ENCODE assay signal across 29 cellular contexts in the genomic region with DNA sequence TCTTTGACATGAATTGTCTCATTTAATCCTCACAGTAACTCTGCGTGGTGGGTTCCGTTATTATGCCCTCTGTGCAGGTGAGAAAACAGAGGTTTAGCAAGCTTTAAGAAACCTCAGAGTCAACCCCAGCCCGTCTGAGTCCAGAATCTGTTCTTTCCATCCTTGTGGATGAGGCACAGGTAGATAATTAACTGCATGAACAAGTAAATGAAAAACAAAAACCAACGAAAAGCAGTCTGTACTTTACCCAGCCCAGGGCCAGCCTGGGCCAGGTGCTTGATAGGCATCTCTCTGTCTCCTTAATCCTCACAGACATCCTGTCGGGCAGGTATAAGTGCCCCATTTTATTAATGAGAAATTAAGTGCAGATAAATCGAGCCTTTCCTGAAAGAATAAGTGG. TPM values are rescaled to one million over a fixed set of nuclear protein-coding genes. Genes with fewer than 3 reads are reported as not detected.
"Had no signal": no experiment of that assay in that cellular context is flagged by ENCODE, and none has a peak within 500 bp of the region (broad histone marks: within the 10 kb centered on the region; RNA-seq: fewer than 3 reads in every experiment).

No MANE protein-coding gene starts in this region.

- ATAC-seq: activated CD4-positive, CD25-positive, alpha-beta regulatory T cell treated with anti-CD3 and anti-CD28 coated beads, Interleukin-2, amount 50 U/mL, for 24 hours; activated CD8-positive, alpha-beta memory T cell treated with anti-CD3 and anti-CD28 coated beads, Interleukin-2, amount 10 ng/mL, durations not matched to agents 7 days and 5 days; activated CD8-positive, alpha-beta T cell treated with anti-CD3 and anti-CD28 coated beads for 36 hours; activated naive CD8-positive, alpha-beta T cell treated with anti-CD3 and anti-CD28 coated beads, Interleukin-2, amount 50 U/mL, for 24 hours; body of pancreas; naive thymus-derived CD4-positive, alpha-beta T cell; SK-N-SH treated with all-trans-retinoic acid at 6 μM for 48 hours; stimulated activated naive B cell treated with anti-CD40 and anti-IgM and Interleukin-4, amounts not matched to agents 10 μg/mL and 1 μg/mL and 100 μg/mL, for 72 hours had no signal

- H3K9me3 Mint-ChIP-seq: activated CD4-positive, alpha-beta T cell treated with anti-CD3 and anti-CD28 coated beads, Interleukin-2, amount 10 ng/mL, durations not matched to agents 24 days and 14 days; activated CD8-positive, alpha-beta T cell treated with anti-CD3 and anti-CD28 coated beads for 36 hours; activated naive CD8-positive, alpha-beta T cell treated with anti-CD3 and anti-CD28 coated beads, Interleukin-2, amount 50 U/mL, for 24 hours; dendritic cell treated with granulocyte-macrophage colony-stimulating factor and Interleukin-4, amounts not matched to agents 40 ng/mL and 50 ng/mL, for 4 days; naive thymus-derived CD4-positive, alpha-beta T cell; stimulated activated naive B cell treated with anti-CD40 and anti-IgM and Interleukin-4, amounts not matched to agents 10 μg/mL and 1 μg/mL and 100 μg/mL, for 72 hours; type B pancreatic cell had no signal

- H3K4me3 Mint-ChIP-seq: activated CD4-positive, alpha-beta T cell treated with anti-CD3 and anti-CD28 coated beads, Interleukin-2, amount 10 ng/mL, durations not matched to agents 24 days and 14 days; activated CD8-positive, alpha-beta memory T cell treated with anti-CD3 and anti-CD28 coated beads, Interleukin-2, amount 10 ng/mL, durations not matched to agents 7 days and 5 days; activated CD8-positive, alpha-beta T cell treated with anti-CD3 and anti-CD28 coated beads for 36 hours; activated naive CD8-positive, alpha-beta T cell treated with anti-CD3 and anti-CD28 coated beads, Interleukin-2, amount 50 U/mL, for 24 hours; dendritic cell treated with granulocyte-macrophage colony-stimulating factor and Interleukin-4, amounts not matched to agents 40 ng/mL and 50 ng/mL, for 4 days; naive thymus-derived CD4-positive, alpha-beta T cell; stimulated activated naive B cell treated with anti-CD40 and anti-IgM and Interleukin-4, amounts not matched to agents 10 μg/mL and 1 μg/mL and 100 μg/mL, for 72 hours; type B pancreatic cell had no signal

- FAIRE-seq: frontal cortex, keratinocyte had no signal

- H3K36me3 Mint-ChIP-seq: activated CD8-positive, alpha-beta memory T cell treated with anti-CD3 and anti-CD28 coated beads, Interleukin-2, amount 10 ng/mL, durations not matched to agents 7 days and 5 days; naive thymus-derived CD4-positive, alpha-beta T cell; stimulated activated naive B cell treated with anti-CD40 and anti-IgM and Interleukin-4, amounts not matched to agents 10 μg/mL and 1 μg/mL and 100 μg/mL, for 72 hours; type B pancreatic cell had no signal

- H3K4me1 ChIP-seq: body of pancreas, left lung, prostate gland, right atrium auricular region had no signal

- H3K27ac Mint-ChIP-seq: activated CD4-positive, alpha-beta T cell treated with anti-CD3 and anti-CD28 coated beads, Interleukin-2, amount 10 ng/mL, durations not matched to agents 24 days and 14 days; activated CD8-positive, alpha-beta memory T cell treated with anti-CD3 and anti-CD28 coated beads, Interleukin-2, amount 10 ng/mL, durations not matched to agents 7 days and 5 days; activated CD8-positive, alpha-beta T cell treated with anti-CD3 and anti-CD28 coated beads for 36 hours; activated naive CD8-positive, alpha-beta T cell treated with anti-CD3 and anti-CD28 coated beads, Interleukin-2, amount 50 U/mL, for 24 hours; dendritic cell treated with granulocyte-macrophage colony-stimulating factor and Interleukin-4, amounts not matched to agents 40 ng/mL and 50 ng/mL, for 4 days; naive thymus-derived CD4-positive, alpha-beta T cell; stimulated activated naive B cell treated with anti-CD40 and anti-IgM and Interleukin-4, amounts not matched to agents 10 μg/mL and 1 μg/mL and 100 μg/mL, for 72 hours; type B pancreatic cell had no signal

- H3K27ac ChIP-seq: body of pancreas, left lung, ovary, prostate gland, right atrium auricular region, thoracic aorta, VCaP had no signal

- H3K27me3 ChIP-seq: body of pancreas, left lung, ovary, right atrium auricular region had no signal

- H3K36me3 ChIP-seq: left lung, ovary, prostate gland, right atrium auricular region, thoracic aorta had no signal

- H3K4me3 ChIP-seq: body of pancreas, left lung, lung, ovary, prostate gland, right atrium auricular region, thoracic aorta had no signal

- H3K4me1 Mint-ChIP-seq: activated CD4-positive, alpha-beta T cell treated with anti-CD3 and anti-CD28 coated beads, Interleukin-2, amount 10 ng/mL, durations not matched to agents 24 days and 14 days; activated CD8-positive, alpha-beta memory T cell treated with anti-CD3 and anti-CD28 coated beads, Interleukin-2, amount 10 ng/mL, durations not matched to agents 7 days and 5 days; activated naive CD8-positive, alpha-beta T cell treated with anti-CD3 and anti-CD28 coated beads, Interleukin-2, amount 50 U/mL, for 24 hours; stimulated activated naive B cell treated with anti-CD40 and anti-IgM and Interleukin-4, amounts not matched to agents 10 μg/mL and 1 μg/mL and 100 μg/mL, for 72 hours had no signal

- DNase-seq: activated CD4-positive, alpha-beta T cell treated with anti-CD3 and anti-CD28 coated beads, Interleukin-2, amount 10 ng/mL, durations not matched to agents 24 days and 14 days; activated CD8-positive, alpha-beta T cell treated with anti-CD3 and anti-CD28 coated beads for 36 hours; activated gamma-delta T cell; activated naive CD4-positive, alpha-beta T cell treated with anti-CD3 and anti-CD28 coated beads, Interleukin-2, amount 50 U/mL, for 16 hours; activated naive CD8-positive, alpha-beta T cell treated with anti-CD3 and anti-CD28 coated beads, Interleukin-2, amount 50 U/mL, for 24 hours; activated T-cell treated with anti-CD3 and anti-CD28 coated beads for 4 hours; body of pancreas; effector CD8-positive, alpha-beta T cell; left lung; naive thymus-derived CD4-positive, alpha-beta T cell; ovary; stimulated activated CD4-positive, alpha-beta T cell treated with anti-CD3 and anti-CD28 coated beads, Interleukin-15, amount 100 ng/mL, for 24 hours; stimulated activated CD4-positive, alpha-beta T cell treated with anti-CD3 and anti-CD28 coated beads, Interleukin-2, amount 100 ng/mL, for 48 hours; stimulated activated CD8-positive, alpha-beta memory T cell treated with anti-CD3 and anti-CD28 coated beads, Interleukin-4, amount 100 ng/mL, for 48 hours; stimulated activated naive B cell treated with anti-CD40 and anti-IgM and Interleukin-4, amounts not matched to agents 10 μg/mL and 1 μg/mL and 100 μg/mL, for 72 hours had no signal

- H3K9me3 ChIP-seq: body of pancreas, left lung, ovary, prostate gland, right atrium auricular region, thoracic aorta had no signal

RNA-seq across cellular contexts. Expression of gene CXCL14, which starts 25.3 kb away (rescaled TPM):
- total RNA-seq: activated CD4-positive, alpha-beta T cell treated with anti-CD3 and anti-CD28 coated beads, Interleukin-2, amount 10 ng/mL, durations not matched to agents 24 days and 14 days; activated CD8-positive, alpha-beta memory T cell treated with anti-CD3 and anti-CD28 coated beads, Interleukin-2, amount 10 ng/mL, durations not matched to agents 7 days and 5 days; activated CD8-positive, alpha-beta T cell treated with anti-CD3 and anti-CD28 coated beads for 36 hours; chondrocyte; naive thymus-derived CD4-positive, alpha-beta T cell; T-helper 2 cell treated with Interferon-gamma antibody and Interleukin-4, amounts not matched to agents 100 ng/mL and 5 ng/mL, for 36 hours had no signal
- polyA plus RNA-seq: naive thymus-derived CD4-positive, alpha-beta T cell had no signal
